10 cellular contexts compared by ENCODE assay signal in genomic region chr16:593406-593805, GRCh38. TPM values are rescaled to one million over a fixed set of nuclear protein-coding genes. Genes with fewer than 3 reads are reported as not detected.
DNase-seq lines count a peak whose midpoint lies in the region; ATAC-seq and TF ChIP-seq lines count a peak whose summit lies in the region.
"Had no signal": no experiment of that assay in that cellular context is flagged by ENCODE, and none has a peak within 500 bp of the region (broad histone marks: within the 10 kb centered on the region; RNA-seq: fewer than 3 reads in every experiment).

No MANE protein-coding gene starts in this region.

- H3K4me3 Mint-ChIP-seq in activated naive CD4-positive, alpha-beta T cell treated with anti-CD3 and anti-CD28 coated beads, Interleukin-2, amount 10 ng/mL, durations not matched to agents 7 days and 5 days: no peak overlapping the region

- H3K36me3 ChIP-seq in prostate gland: peaks cover 0 to 4% of the 10 kb centered on the region in 2 donors

- peaks cover 8% of the 10 kb centered on the region for H3K36me3 Mint-ChIP-seq in activated naive CD4-positive, alpha-beta T cell treated with anti-CD3 and anti-CD28 coated beads, Interleukin-2, amount 10 ng/mL, durations not matched to agents 7 days and 5 days

- DNase-seq in DMS53 (lab: John Stamatoyannopoulos, UW): peak; percentile 96
- DNase-seq in NCI-H510A (lab: John Stamatoyannopoulos, UW): peak; percentile 61
- DNase-seq in epithelial cell of prostate (ENCODE audit: low read depth, low spot score): peak; percentile 75
- peak; percentile 84 for DNase-seq in prostate gland (ENCODE audit: low spot score)
- DNase-seq in activated CD4-positive, alpha-beta T cell treated with anti-CD3 and anti-CD28 coated beads, Interleukin-2, amount 50 U/mL, for 48 hours: no peak
- no peak for DNase-seq in activated naive CD4-positive, alpha-beta T cell treated with anti-CD3 and anti-CD28 coated beads, Interleukin-2, amount 10 ng/mL, durations not matched to agents 7 days and 5 days
- no peak for DNase-seq in T1000 (lab: John Stamatoyannopoulos, UW)
- DNase-seq: DMS 273 treated with DMSO at 0.1 percent for 48 hours had no signal

- peak overlapping the region in 1 of 2 donors; percentile 0 for H3K4me3 ChIP-seq in prostate gland
- H3K4me3 ChIP-seq: coronary artery had no signal

- H3K27ac ChIP-seq in epithelial cell of prostate (peak overlapping the region; percentile 57), prostate gland (peak overlapping the region; percentile 87 to 89)
- H3K27ac ChIP-seq: coronary artery had no signal

- CTCF ChIA-PET in activated naive CD4-positive, alpha-beta T cell treated with anti-CD3 and anti-CD28 coated beads, Interleukin-2, amount 10 ng/mL, durations not matched to agents 7 days and 5 days (lab: Charles Lee): interaction anchor here (0.9 kb wide), 1 partner anchor 14 kb away, joined by 3 read pairs; no protein-coding TSS in a partner anchor

- ATAC-seq in GM19324 (IDR thresholded peaks at IDR 0.05; ENCODE audit: low FRiP score, unreplicated experiment): no peak

- H3K27ac Mint-ChIP-seq in activated naive CD4-positive, alpha-beta T cell treated with anti-CD3 and anti-CD28 coated beads, Interleukin-2, amount 10 ng/mL, durations not matched to agents 7 days and 5 days: no peak overlapping the region

- WGBS in prostate gland: 46% methylated on average over 9 of the region's 9 CpGs

- H3K4me1 ChIP-seq in prostate gland (replicated peaks): peaks cover 16% of the 10 kb centered on the region

- no peaks in the 10 kb centered on the region for H3K9me3 ChIP-seq in prostate gland

- intact Hi-C loops in prostate gland (cut with DNase I): no loop called here

- peaks cover 22% of the 10 kb centered on the region for H3K4me1 Mint-ChIP-seq in activated naive CD4-positive, alpha-beta T cell treated with anti-CD3 and anti-CD28 coated beads, Interleukin-2, amount 10 ng/mL, durations not matched to agents 7 days and 5 days

- TF ChIP-seq POLR2A in prostate gland (IDR thresholded peaks at IDR 0.05): peak; percentile 44

- H3K9me3 Mint-ChIP-seq in activated naive CD4-positive, alpha-beta T cell treated with anti-CD3 and anti-CD28 coated beads, Interleukin-2, amount 10 ng/mL, durations not matched to agents 7 days and 5 days: no peaks in the 10 kb centered on the region

- no peak for TF ChIP-seq CTCF in prostate gland (IDR thresholded peaks at IDR 0.05)

- no peaks in the 10 kb centered on the region for H3K27me3 ChIP-seq in prostate gland (replicated peaks; ENCODE audit: insufficient read depth)

- H3K27me3 Mint-ChIP-seq in activated naive CD4-positive, alpha-beta T cell treated with anti-CD3 and anti-CD28 coated beads, Interleukin-2, amount 10 ng/mL, durations not matched to agents 7 days and 5 days: no peaks in the 10 kb centered on the region

RNA-seq across cellular contexts. Expression of gene RAB40C, which starts 3.5 kb away (rescaled TPM):
- total RNA-seq in prostate gland: 10 to 100 TPM; 41.8 to 68.0 TPM

RNA-seq across cellular contexts. Expression of gene PIGQ, which starts 23.6 kb away (rescaled TPM):
- 10 to 100 TPM; 70.1 to 85.8 TPM for total RNA-seq in prostate gland

RNA-seq across cellular contexts. Expression of gene NHLRC4, which starts 26.6 kb away (rescaled TPM):
- 1 to 10 TPM; 2.9 to 6.2 TPM for total RNA-seq in prostate gland

RNA-seq across cellular contexts. Expression of gene PRR35, which starts 33.2 kb away (rescaled TPM):
- total RNA-seq in prostate gland: 1 to 10 TPM in 1 of 2 donors, not detected in 1; 5.1 TPM

RNA-seq across cellular contexts. Expression of gene WFIKKN1, which starts 37.4 kb away (rescaled TPM):
- 1 to 10 TPM; 1.5 to 1.9 TPM for total RNA-seq in prostate gland

Comparison
In these comparisons a context has a peak if more than half of its experiments do, and no peak if none do; other contexts are left out.
1. DNase-seq: peak in DMS53 (single experiment), NCI-H510A (single experiment), epithelial cell of prostate (single experiment) and prostate gland (single experiment); none in activated CD4-positive, alpha-beta T cell treated with anti-CD3 and anti-CD28 coated beads, Interleukin-2, amount 50 U/mL, for 48 hours (0 of 2), activated naive CD4-positive, alpha-beta T cell treated with anti-CD3 and anti-CD28 coated beads, Interleukin-2, amount 10 ng/mL, durations not matched to agents 7 days and 5 days (single experiment) and T1000 (single experiment).